1 cellular context compared by ENCODE assay signal in genomic region chr15:56245871-56246814, GRCh38.
TF ChIP-seq lines count a peak whose summit lies in the region.

No MANE protein-coding gene starts in this region.

TF ChIP-seq in GM12878, 131 proteins besides CTCF, POLR2A, EP300 and RAD21 (continued from another document and continues in another):
- TF ChIP-seq DPF2 (IDR thresholded peaks at IDR 0.05) (no peak), SREBF1 (IDR thresholded peaks at IDR 0.05; ENCODE audit: low read length) (no peak), HCFC1 (IDR thresholded peaks at IDR 0.05; ENCODE audit: low read length) (peak; percentile 70), STAT1 (conservative IDR thresholded peaks at IDR 0.05) (peak; percentile 95), IRF4 (IDR thresholded peaks at IDR 0.05; ENCODE audit: low read depth, low read length) (peak; percentile 73), MLLT1 (IDR thresholded peaks at IDR 0.05) (peak; percentile 74; the same call in 1 of the 2 replicates), ESRRA (IDR thresholded peaks at IDR 0.05; ENCODE audit: low read length) (peak; percentile 19; the same call in 1 of the 2 replicates), BHLHE40 (IDR thresholded peaks at IDR 0.05; ENCODE audit: borderline replicate concordance in 1 of 2, low read depth in 2 of 2, low read length in 1 of 2) (peak in 1 of 2 experiments; percentile 31; a peak in 2 of 4 replicates), IKZF1 (conservative IDR thresholded peaks at IDR 0.05) (peak; percentile 80), ZBED1 (IDR thresholded peaks at IDR 0.05; ENCODE audit: borderline replicate concordance) (no peak), NRF1 (conservative IDR thresholded peaks at IDR 0.05; ENCODE audit: low read depth, low read length) (no peak), BCLAF1 (IDR thresholded peaks at IDR 0.05) (no peak), SP1 (IDR thresholded peaks at IDR 0.05; ENCODE audit: low read depth, low read length) (peak; percentile 31), PKNOX1 (IDR thresholded peaks at IDR 0.05) (no peak), ATF3 (IDR thresholded peaks at IDR 0.05; ENCODE audit: borderline replicate concordance, extremely low read depth, low read depth, low read length) (peak; percentile 75; the same call in 1 of the 2 replicates), POLR2AphosphoS2 (IDR thresholded peaks at IDR 0.05; ENCODE audit: low read depth, low read length) (peak; percentile 54; the same call in 1 of the 2 replicates), SUZ12 (IDR thresholded peaks at IDR 0.05; ENCODE audit: unreplicated experiment) (no peak), ZNF384 (IDR thresholded peaks at IDR 0.05; ENCODE audit: borderline replicate concordance, low read depth, low read length) (peak; percentile 89), TCF12 (IDR thresholded peaks at IDR 0.05; ENCODE audit: low read depth, low read length) (peak; percentile 57; the same call in 1 of the 2 replicates), PAX8 (IDR thresholded peaks at IDR 0.05) (no peak), SREBF2 (IDR thresholded peaks at IDR 0.05; ENCODE audit: low read length) (no peak), BACH1 (IDR thresholded peaks at IDR 0.05; ENCODE audit: borderline replicate concordance) (no peak), SMC3 (IDR thresholded peaks at IDR 0.05; ENCODE audit: borderline replicate concordance, low read length) (peak; percentile 98), IRF5 (IDR thresholded peaks at IDR 0.05; ENCODE audit: borderline replicate concordance) (no peak), BRCA1 (IDR thresholded peaks at IDR 0.05; ENCODE audit: low read depth, low read length) (no peak), PAX5 (IDR thresholded peaks at IDR 0.05; ENCODE audit: borderline replicate concordance, low read depth, low read length) (peak; percentile 89; the same call in 1 of the 2 replicates), SRF (IDR thresholded peaks at IDR 0.05; ENCODE audit: low read depth in 2 of 2, low read length in 2 of 2) (peak in 1 of 2 experiments; percentile 81; a peak in 2 of 4 replicates), TAF1 (IDR thresholded peaks at IDR 0.05; ENCODE audit: borderline replicate concordance, low read depth, low read length) (peak; percentile 80), BMI1 (IDR thresholded peaks at IDR 0.05; ENCODE audit: borderline replicate concordance) (no peak), FOXM1 (IDR thresholded peaks at IDR 0.05; ENCODE audit: low read depth, low read length) (peak; percentile 95), TARDBP (IDR thresholded peaks at IDR 0.05; ENCODE audit: borderline replicate concordance) (no peak; the same call in 1 of the 2 replicates), TCF7 (IDR thresholded peaks at IDR 0.05; ENCODE audit: borderline replicate concordance) (peak; percentile 42; the same call in 1 of the 2 replicates), JUND (IDR thresholded peaks at IDR 0.05; ENCODE audit: low read depth, low read length) (0 out of 2 replicates have a peak, but pooled peaks have one; percentile 13), TCF3 (IDR thresholded peaks at IDR 0.05; ENCODE audit: borderline replicate concordance, insufficient read depth, low read depth, low read length) (no peak), YBX1 (IDR thresholded peaks at IDR 0.05) (no peak), CBFB (IDR thresholded peaks at IDR 0.05; ENCODE audit: low read depth) (peak; percentile 80), RUNX3 (IDR thresholded peaks at IDR 0.05; ENCODE audit: low read length) (peak; percentile 91), NFXL1 (IDR thresholded peaks at IDR 0.05; ENCODE audit: borderline replicate concordance) (no peak), SUPT20H (IDR thresholded peaks at IDR 0.05; ENCODE audit: borderline replicate concordance, control insufficient read depth, low read depth, low read length) (no peak), ETV6 (conservative IDR thresholded peaks at IDR 0.05 in 1 of 2, IDR thresholded peaks at IDR 0.05 in 1 of 2; ENCODE audit: borderline replicate concordance in 1 of 2, low read depth in 1 of 2) (peak in 1 of 2 experiments; percentile 51; a peak in 1 of 4 replicates), CREM (IDR thresholded peaks at IDR 0.05; ENCODE audit: low read depth) (peak; percentile 61; the same call in 1 of the 2 replicates), CEBPB (IDR thresholded peaks at IDR 0.05; ENCODE audit: borderline replicate concordance in 1 of 2, low read depth in 2 of 2, low read length in 2 of 2) (no peak), RBBP5 (conservative IDR thresholded peaks at IDR 0.05) (no peak), MTA2 (IDR thresholded peaks at IDR 0.05; ENCODE audit: low read depth) (no peak), CBX5 (IDR thresholded peaks at IDR 0.05; ENCODE audit: low read depth) (peak; percentile 99), ZZZ3 (IDR thresholded peaks at IDR 0.05; ENCODE audit: control insufficient read depth, insufficient read length, low read depth) (no peak), RFX5 (IDR thresholded peaks at IDR 0.05; ENCODE audit: low read depth, low read length) (no peak), MTA3 (IDR thresholded peaks at IDR 0.05; ENCODE audit: borderline replicate concordance, low read length) (no peak), KAT2A (conservative IDR thresholded peaks at IDR 0.05; ENCODE audit: control insufficient read depth, low read depth, low read length) (no peak), GATAD2B (conservative IDR thresholded peaks at IDR 0.05; ENCODE audit: low read depth) (no peak)
- TF ChIP-seq, protein P1, sequence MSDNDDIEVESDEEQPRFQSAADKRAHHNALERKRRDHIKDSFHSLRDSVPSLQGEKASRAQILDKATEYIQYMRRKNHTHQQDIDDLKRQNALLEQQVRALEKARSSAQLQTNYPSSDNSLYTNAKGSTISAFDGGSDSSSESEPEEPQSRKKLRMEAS (IDR thresholded peaks at IDR 0.05; ENCODE audit: low read depth, low read length), result no peak
- TF ChIP-seq, protein P2, sequence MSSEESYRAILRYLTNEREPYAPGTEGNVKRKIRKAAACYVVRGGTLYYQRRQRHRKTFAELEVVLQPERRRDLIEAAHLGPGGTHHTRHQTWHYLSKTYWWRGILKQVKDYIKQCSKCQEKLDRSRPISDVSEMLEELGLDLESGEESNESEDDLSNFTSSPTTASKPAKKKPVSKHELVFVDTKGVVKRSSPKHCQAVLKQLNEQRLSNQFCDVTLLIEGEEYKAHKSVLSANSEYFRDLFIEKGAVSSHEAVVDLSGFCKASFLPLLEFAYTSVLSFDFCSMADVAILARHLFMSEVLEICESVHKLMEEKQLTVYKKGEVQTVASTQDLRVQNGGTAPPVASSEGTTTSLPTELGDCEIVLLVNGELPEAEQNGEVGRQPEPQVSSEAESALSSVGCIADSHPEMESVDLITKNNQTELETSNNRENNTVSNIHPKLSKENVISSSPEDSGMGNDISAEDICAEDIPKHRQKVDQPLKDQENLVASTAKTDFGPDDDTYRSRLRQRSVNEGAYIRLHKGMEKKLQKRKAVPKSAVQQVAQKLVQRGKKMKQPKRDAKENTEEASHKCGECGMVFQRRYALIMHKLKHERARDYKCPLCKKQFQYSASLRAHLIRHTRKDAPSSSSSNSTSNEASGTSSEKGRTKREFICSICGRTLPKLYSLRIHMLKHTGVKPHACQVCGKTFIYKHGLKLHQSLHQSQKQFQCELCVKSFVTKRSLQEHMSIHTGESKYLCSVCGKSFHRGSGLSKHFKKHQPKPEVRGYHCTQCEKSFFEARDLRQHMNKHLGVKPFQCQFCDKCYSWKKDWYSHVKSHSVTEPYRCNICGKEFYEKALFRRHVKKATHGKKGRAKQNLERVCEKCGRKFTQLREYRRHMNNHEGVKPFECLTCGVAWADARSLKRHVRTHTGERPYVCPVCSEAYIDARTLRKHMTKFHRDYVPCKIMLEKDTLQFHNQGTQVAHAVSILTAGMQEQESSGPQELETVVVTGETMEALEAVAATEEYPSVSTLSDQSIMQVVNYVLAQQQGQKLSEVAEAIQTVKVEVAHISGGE (CRISPR knock-in tag; IDR thresholded peaks at IDR 0.05), result peak; percentile 89
- TF ChIP-seq, protein P3, sequence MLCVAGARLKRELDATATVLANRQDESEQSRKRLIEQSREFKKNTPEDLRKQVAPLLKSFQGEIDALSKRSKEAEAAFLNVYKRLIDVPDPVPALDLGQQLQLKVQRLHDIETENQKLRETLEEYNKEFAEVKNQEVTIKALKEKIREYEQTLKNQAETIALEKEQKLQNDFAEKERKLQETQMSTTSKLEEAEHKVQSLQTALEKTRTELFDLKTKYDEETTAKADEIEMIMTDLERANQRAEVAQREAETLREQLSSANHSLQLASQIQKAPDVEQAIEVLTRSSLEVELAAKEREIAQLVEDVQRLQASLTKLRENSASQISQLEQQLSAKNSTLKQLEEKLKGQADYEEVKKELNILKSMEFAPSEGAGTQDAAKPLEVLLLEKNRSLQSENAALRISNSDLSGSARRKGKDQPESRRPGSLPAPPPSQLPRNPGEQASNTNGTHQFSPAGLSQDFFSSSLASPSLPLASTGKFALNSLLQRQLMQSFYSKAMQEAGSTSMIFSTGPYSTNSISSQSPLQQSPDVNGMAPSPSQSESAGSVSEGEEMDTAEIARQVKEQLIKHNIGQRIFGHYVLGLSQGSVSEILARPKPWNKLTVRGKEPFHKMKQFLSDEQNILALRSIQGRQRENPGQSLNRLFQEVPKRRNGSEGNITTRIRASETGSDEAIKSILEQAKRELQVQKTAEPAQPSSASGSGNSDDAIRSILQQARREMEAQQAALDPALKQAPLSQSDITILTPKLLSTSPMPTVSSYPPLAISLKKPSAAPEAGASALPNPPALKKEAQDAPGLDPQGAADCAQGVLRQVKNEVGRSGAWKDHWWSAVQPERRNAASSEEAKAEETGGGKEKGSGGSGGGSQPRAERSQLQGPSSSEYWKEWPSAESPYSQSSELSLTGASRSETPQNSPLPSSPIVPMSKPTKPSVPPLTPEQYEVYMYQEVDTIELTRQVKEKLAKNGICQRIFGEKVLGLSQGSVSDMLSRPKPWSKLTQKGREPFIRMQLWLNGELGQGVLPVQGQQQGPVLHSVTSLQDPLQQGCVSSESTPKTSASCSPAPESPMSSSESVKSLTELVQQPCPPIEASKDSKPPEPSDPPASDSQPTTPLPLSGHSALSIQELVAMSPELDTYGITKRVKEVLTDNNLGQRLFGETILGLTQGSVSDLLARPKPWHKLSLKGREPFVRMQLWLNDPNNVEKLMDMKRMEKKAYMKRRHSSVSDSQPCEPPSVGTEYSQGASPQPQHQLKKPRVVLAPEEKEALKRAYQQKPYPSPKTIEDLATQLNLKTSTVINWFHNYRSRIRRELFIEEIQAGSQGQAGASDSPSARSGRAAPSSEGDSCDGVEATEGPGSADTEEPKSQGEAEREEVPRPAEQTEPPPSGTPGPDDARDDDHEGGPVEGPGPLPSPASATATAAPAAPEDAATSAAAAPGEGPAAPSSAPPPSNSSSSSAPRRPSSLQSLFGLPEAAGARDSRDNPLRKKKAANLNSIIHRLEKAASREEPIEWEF (IDR thresholded peaks at IDR 0.05; ENCODE audit: insufficient replicate concordance, low read depth, low read length), result no peak
